3 cellular contexts compared by ENCODE assay signal in the genomic region with DNA sequence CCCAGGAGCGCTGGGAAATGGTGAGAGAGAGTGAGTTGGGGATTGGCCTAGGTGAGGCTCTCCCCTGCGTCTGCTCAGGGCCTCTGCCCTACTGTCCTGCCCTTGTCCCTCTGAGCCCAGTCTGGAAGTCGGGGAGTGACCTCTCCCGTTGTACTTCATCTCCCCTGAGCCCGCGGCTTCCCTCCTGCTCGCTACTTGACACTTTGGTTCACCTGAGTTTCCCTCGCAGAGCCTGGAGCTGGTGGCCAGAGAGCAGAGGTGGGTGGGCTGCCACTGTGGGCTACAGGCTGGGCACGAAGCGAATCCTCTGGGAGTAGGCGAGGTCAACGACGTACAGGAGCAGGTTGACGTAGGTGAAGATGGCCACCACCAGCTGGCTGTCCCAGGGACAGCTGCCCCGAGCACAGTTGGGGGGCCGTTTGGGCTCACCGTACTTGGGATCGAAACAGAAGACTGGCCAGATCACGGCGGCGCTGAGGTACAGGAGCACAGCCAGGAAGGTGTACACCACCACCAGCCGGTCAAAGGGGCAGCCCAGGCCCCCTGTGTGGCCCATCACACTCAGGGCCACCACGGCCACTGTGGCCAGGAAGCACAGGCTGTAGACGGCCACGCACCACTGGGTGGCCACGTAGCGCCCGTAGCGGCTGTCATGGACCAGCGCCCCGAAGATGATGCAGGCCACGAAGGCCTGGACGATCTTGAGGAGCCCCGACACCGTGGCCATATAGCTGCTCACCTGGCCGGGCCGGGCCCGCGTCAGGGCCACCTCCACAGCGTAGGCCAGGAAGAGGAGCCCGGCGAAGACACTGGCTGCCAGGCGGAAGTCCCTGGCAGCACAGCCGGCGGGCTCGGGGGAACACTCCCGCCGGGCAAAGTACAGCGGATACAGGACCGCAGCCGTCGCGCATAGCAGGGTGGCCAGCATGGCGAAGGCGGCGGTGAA.
TF ChIP-seq lines count a peak whose summit lies in the region.

No MANE protein-coding gene starts in this region.

TF ChIP-seq in K562, 482 proteins besides CTCF, POLR2A, EP300 and RAD21 (continues in another document):
- TF ChIP-seq, protein P1, sequence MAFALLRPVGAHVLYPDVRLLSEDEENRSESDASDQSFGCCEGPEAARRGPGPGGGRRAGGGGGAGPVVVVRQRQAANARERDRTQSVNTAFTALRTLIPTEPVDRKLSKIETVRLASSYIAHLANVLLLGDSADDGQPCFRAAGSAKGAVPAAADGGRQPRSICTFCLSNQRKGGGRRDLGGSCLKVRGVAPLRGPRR (CRISPR knock-in tag; IDR thresholded peaks at IDR 0.05) = no peak
- TF ChIP-seq TCF7 (IDR thresholded peaks at IDR 0.05; ENCODE audit: borderline replicate concordance) (no peak), ETS2 (tag; IDR thresholded peaks at IDR 0.05; ENCODE audit: borderline replicate concordance, poor library complexity, severe bottlenecking) (no peak), ZNF217 (CRISPR knock-in tag; IDR thresholded peaks at IDR 0.05) (no peak), KDM1A (IDR thresholded peaks at IDR 0.05) (no peak), ZNF551 (CRISPR knock-in tag; IDR thresholded peaks at IDR 0.05) (no peak), PRMT5 (CRISPR knock-in tag; IDR thresholded peaks at IDR 0.05) (no peak), FIP1L1 (IDR thresholded peaks at IDR 0.05; ENCODE audit: low read depth, low read length, poor library complexity, severe bottlenecking) (peak; percentile 27), PHF21A (IDR thresholded peaks at IDR 0.05; ENCODE audit: borderline replicate concordance, low read depth) (no peak), SNRNP70 (optimal IDR thresholded peaks at IDR 0.05; ENCODE audit: low read depth, low read length) (no peak), CBFB (CRISPR knock-in tag; IDR thresholded peaks at IDR 0.05) (no peak), SRSF7 (optimal IDR thresholded peaks at IDR 0.05; ENCODE audit: low read depth, low read length) (no peak), NFYB (IDR thresholded peaks at IDR 0.05; ENCODE audit: extremely low read depth, insufficient read length) (no peak), SETDB1 (IDR thresholded peaks at IDR 0.05; ENCODE audit: low read length) (no peak), SMARCC2 (IDR thresholded peaks at IDR 0.05; ENCODE audit: low read depth) (no peak), BDP1 (IDR thresholded peaks at IDR 0.05; ENCODE audit: insufficient read depth, insufficient read length) (no peak), RBM14 (IDR thresholded peaks at IDR 0.05; ENCODE audit: borderline replicate concordance, insufficient read depth, low read depth, low read length) (0 out of 2 replicates have a peak, but pooled peaks have one; percentile 24)
- TF ChIP-seq, protein P2, sequence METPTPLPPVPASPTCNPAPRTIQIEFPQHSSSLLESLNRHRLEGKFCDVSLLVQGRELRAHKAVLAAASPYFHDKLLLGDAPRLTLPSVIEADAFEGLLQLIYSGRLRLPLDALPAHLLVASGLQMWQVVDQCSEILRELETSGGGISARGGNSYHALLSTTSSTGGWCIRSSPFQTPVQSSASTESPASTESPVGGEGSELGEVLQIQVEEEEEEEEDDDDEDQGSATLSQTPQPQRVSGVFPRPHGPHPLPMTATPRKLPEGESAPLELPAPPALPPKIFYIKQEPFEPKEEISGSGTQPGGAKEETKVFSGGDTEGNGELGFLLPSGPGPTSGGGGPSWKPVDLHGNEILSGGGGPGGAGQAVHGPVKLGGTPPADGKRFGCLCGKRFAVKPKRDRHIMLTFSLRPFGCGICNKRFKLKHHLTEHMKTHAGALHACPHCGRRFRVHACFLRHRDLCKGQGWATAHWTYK (CRISPR knock-in tag; IDR thresholded peaks at IDR 0.05) = peak; percentile 79; the same call in 1 of the 2 replicates
- TF ChIP-seq, protein P3, sequence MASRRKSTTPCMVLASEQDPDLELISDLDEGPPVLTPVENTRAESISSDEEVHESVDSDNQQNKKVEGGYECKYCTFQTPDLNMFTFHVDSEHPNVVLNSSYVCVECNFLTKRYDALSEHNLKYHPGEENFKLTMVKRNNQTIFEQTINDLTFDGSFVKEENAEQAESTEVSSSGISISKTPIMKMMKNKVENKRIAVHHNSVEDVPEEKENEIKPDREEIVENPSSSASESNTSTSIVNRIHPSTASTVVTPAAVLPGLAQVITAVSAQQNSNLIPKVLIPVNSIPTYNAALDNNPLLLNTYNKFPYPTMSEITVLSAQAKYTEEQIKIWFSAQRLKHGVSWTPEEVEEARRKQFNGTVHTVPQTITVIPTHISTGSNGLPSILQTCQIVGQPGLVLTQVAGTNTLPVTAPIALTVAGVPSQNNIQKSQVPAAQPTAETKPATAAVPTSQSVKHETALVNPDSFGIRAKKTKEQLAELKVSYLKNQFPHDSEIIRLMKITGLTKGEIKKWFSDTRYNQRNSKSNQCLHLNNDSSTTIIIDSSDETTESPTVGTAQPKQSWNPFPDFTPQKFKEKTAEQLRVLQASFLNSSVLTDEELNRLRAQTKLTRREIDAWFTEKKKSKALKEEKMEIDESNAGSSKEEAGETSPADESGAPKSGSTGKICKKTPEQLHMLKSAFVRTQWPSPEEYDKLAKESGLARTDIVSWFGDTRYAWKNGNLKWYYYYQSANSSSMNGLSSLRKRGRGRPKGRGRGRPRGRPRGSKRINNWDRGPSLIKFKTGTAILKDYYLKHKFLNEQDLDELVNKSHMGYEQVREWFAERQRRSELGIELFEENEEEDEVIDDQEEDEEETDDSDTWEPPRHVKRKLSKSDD (conservative IDR thresholded peaks at IDR 0.05; ENCODE audit: low read length) = no peak

TF ChIP-seq in neural cell, 6 proteins besides CTCF, POLR2A, EP300 and RAD21:
- no peak for TF ChIP-seq POLR2AphosphoS5 (IDR thresholded peaks at IDR 0.05)
- no peak for TF ChIP-seq SMC3 (conservative IDR thresholded peaks at IDR 0.05; ENCODE audit: poor library complexity)
- TF ChIP-seq MXI1 (conservative IDR thresholded peaks at IDR 0.05; ENCODE audit: poor library complexity, severe bottlenecking) = no peak
- no peak for TF ChIP-seq TAF1 (IDR thresholded peaks at IDR 0.05; ENCODE audit: low read depth)
- TF ChIP-seq, protein P4, sequence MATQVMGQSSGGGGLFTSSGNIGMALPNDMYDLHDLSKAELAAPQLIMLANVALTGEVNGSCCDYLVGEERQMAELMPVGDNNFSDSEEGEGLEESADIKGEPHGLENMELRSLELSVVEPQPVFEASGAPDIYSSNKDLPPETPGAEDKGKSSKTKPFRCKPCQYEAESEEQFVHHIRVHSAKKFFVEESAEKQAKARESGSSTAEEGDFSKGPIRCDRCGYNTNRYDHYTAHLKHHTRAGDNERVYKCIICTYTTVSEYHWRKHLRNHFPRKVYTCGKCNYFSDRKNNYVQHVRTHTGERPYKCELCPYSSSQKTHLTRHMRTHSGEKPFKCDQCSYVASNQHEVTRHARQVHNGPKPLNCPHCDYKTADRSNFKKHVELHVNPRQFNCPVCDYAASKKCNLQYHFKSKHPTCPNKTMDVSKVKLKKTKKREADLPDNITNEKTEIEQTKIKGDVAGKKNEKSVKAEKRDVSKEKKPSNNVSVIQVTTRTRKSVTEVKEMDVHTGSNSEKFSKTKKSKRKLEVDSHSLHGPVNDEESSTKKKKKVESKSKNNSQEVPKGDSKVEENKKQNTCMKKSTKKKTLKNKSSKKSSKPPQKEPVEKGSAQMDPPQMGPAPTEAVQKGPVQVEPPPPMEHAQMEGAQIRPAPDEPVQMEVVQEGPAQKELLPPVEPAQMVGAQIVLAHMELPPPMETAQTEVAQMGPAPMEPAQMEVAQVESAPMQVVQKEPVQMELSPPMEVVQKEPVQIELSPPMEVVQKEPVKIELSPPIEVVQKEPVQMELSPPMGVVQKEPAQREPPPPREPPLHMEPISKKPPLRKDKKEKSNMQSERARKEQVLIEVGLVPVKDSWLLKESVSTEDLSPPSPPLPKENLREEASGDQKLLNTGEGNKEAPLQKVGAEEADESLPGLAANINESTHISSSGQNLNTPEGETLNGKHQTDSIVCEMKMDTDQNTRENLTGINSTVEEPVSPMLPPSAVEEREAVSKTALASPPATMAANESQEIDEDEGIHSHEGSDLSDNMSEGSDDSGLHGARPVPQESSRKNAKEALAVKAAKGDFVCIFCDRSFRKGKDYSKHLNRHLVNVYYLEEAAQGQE (IDR thresholded peaks at IDR 0.05; ENCODE audit: borderline replicate concordance) = no peak
- TF ChIP-seq EZH2 (IDR thresholded peaks at IDR 0.05; ENCODE audit: borderline replicate concordance, insufficient read depth, low read length, poor library complexity, severe bottlenecking) = no peak
TF ChIP-seq in neural cell: peak in this region for 0.

TF ChIP-seq in SK-N-SH, 30 proteins besides CTCF, POLR2A, EP300 and RAD21:
- TF ChIP-seq RCOR1 (IDR thresholded peaks at IDR 0.05; ENCODE audit: low read length) = no peak
